ENCODE assay signal across 28 cellular contexts in genomic region chr14:92968291-92969020, GRCh38. TPM values are rescaled to one million over a fixed set of nuclear protein-coding genes. Genes with fewer than 3 reads are reported as not detected.
DNase-seq lines count a peak whose midpoint lies in the region; ATAC-seq, FAIRE-seq and TF ChIP-seq lines count a peak whose summit lies in the region.
"Had no signal": no experiment of that assay in that cellular context is flagged by ENCODE, and none has a peak within 500 bp of the region (broad histone marks: within the 10 kb centered on the region; RNA-seq: fewer than 3 reads in every experiment).

No MANE protein-coding gene starts in this region.

- H3K4me3 ChIP-seq in kidney (ENCODE audit: low read length in 2 of 2) (no peak overlapping the region), psoas muscle (no peak overlapping the region), vagina (no peak overlapping the region), endodermal cell (ENCODE audit: low read length) (no peak overlapping the region)
- H3K4me3 ChIP-seq: A549, GM23338, K562 had no signal

- no peak for FAIRE-seq in kidney (lab: Jason Lieb, UNC)
- FAIRE-seq: A549, GM12891, K562 had no signal

- H3K27ac ChIP-seq in RWPE1 (peak overlapping the region; percentile 7; the same call in 1 of the 2 replicates), kidney (ENCODE audit: low read depth in 2 of 2, low read length in 2 of 2) (no peak overlapping the region), psoas muscle (no peak overlapping the region), vagina (no peak overlapping the region), endodermal cell (ENCODE audit: low read depth, low read length) (no peak overlapping the region)
- H3K27ac ChIP-seq: A549, C4-2B had no signal

- H3K36me3 ChIP-seq in kidney (ENCODE audit: control insufficient read depth in 1 of 2, insufficient read depth in 2 of 2, low read length in 2 of 2) (no peaks in the 10 kb centered on the region), psoas muscle (ENCODE audit: insufficient read depth in 1 of 2, low read depth in 1 of 2) (no peaks in the 10 kb centered on the region), vagina (no peaks in the 10 kb centered on the region), endodermal cell (ENCODE audit: control insufficient read depth, insufficient read depth, low read length) (no peaks in the 10 kb centered on the region)

- no peak for ATAC-seq in psoas muscle
- ATAC-seq: A549, GM23338, K562, PC-3 had no signal

- TF ChIP-seq CTCF in RWPE1 (conservative IDR thresholded peaks at IDR 0.05; ENCODE audit: low read depth) (no peak), kidney (IDR thresholded peaks at IDR 0.05; ENCODE audit: borderline replicate concordance, extremely low read depth, insufficient read depth) (no peak), psoas muscle (IDR thresholded peaks at IDR 0.05) (no peak), vagina (IDR thresholded peaks at IDR 0.05) (no peak), endodermal cell (conservative IDR thresholded peaks at IDR 0.05) (no peak)

- DNase-seq in CD1c-positive myeloid dendritic cell (ENCODE audit: extremely low spot score), result peak; percentile 20
- DNase-seq in RWPE1 (ENCODE audit: low spot score), result no peak
- peak; percentile 62 for DNase-seq in kidney
- DNase-seq in psoas muscle, result peak; percentile 0 to 38
- DNase-seq in vagina (ENCODE audit: extremely low spot score in 2 of 2), result no peak
- no peak for DNase-seq in SW480 (ENCODE audit: low spot score)
- DNase-seq in stimulated activated CD8-positive, alpha-beta memory T cell treated with anti-CD3 and anti-CD28 coated beads, Interleukin-4, amount 100 ng/mL, for 48 hours, result no peak
- DNase-seq in endodermal cell, result no peak
- DNase-seq: Calu3; DMS79 treated with DMSO at 0.1 percent for 48 hours; GF-D8; H9; Kasumi-1; NCI-H2029; NCI-H446 treated with DMSO at 0.1 percent for 48 hours; NCI-H526; NCI-H82; NK-92 treated with Interleukin-12 subunit alpha and Interleukin-12 subunit beta, amount 100 ng/mL, for 24 hours; PC-3; SHP77 had no signal

- 93 to 98% (median 95%) methylated on average over 14 of the region's 14 CpGs for WGBS in psoas muscle, 3 donors
- 89 to 98% methylated on average over 7 to 13 of the region's 14 CpGs for WGBS in endodermal cell (ENCODE audit: insufficient coverage in 1 of 2, insufficient read length in 1 of 2), 2 experiments

- H3K9me3 ChIP-seq in kidney (ENCODE audit: control insufficient read depth in 1 of 2, low read length in 2 of 2) (no peaks in the 10 kb centered on the region), psoas muscle (peaks cover 4% of the 10 kb centered on the region), vagina (no peaks in the 10 kb centered on the region), endodermal cell (ENCODE audit: control insufficient read depth, low read length) (peaks cover 9% of the 10 kb centered on the region)
- H3K9me3 ChIP-seq: A549 had no signal

- H3K4me1 Mint-ChIP-seq in endodermal cell, result peaks cover 10% of the 10 kb centered on the region

- H3K27me3 ChIP-seq in psoas muscle (ENCODE audit: insufficient read depth in 3 of 3, low read length in 2 of 3) (no peaks in the 10 kb centered on the region), vagina (no peaks in the 10 kb centered on the region), endodermal cell (ENCODE audit: control insufficient read depth, insufficient read depth, low read length, poor library complexity, severe bottlenecking) (no peaks in the 10 kb centered on the region)

- no peaks in the 10 kb centered on the region for H3K27me3 Mint-ChIP-seq in endodermal cell (ENCODE audit: insufficient read depth)

- CTCF ChIA-PET in RWPE1 (lab: Yijun Ruan, JAX), result interaction anchor here (0.7 to 1.9 kb wide), 3 partner anchors 16 to 171 kb away, joined by 3 to 5 read pairs (median 4); partner anchors contain the start of gene ITPK1

- POLR2A ChIA-PET in RWPE1 (lab: Yijun Ruan, JAX; ENCODE audit: low non-redundant PET), result no interaction called here

- H3K4me1 ChIP-seq in kidney (ENCODE audit: control insufficient read depth in 1 of 2, insufficient read depth in 1 of 2, low read depth in 1 of 2, low read length in 2 of 2) (peaks cover 34 to 42% of the 10 kb centered on the region in 2 donors), psoas muscle (no peaks in the 10 kb centered on the region), vagina (peaks cover 34% of the 10 kb centered on the region), endodermal cell (ENCODE audit: control insufficient read depth, insufficient read depth, low read length) (no peaks in the 10 kb centered on the region)

- H3K9ac ChIP-seq in kidney (ENCODE audit: low read length in 2 of 2) (peak overlapping the region in 1 of 2 donors; percentile 29), endodermal cell (ENCODE audit: extremely low read depth, low read length, poor library complexity, severe bottlenecking) (no peak overlapping the region)

- H3K9me3 Mint-ChIP-seq in endodermal cell, result peaks cover 15% of the 10 kb centered on the region

- peaks cover 11% of the 10 kb centered on the region for H3K36me3 Mint-ChIP-seq in endodermal cell (ENCODE audit: low read depth)

- no peak overlapping the region for H3K4me3 Mint-ChIP-seq in endodermal cell
- H3K4me3 Mint-ChIP-seq: GM23338, H9 had no signal

- TF ChIP-seq POLR2A in vagina (IDR thresholded peaks at IDR 0.05), result no peak

- no peak overlapping the region for H3K27ac Mint-ChIP-seq in endodermal cell
- H3K27ac Mint-ChIP-seq: GM23338 had no signal

- intact Hi-C loops in kidney (cut with DNase I) (no loop called here), psoas muscle (cut with DNase I) (no loop called here), vagina (cut with DNase I) (no loop called here)

RNA-seq across cellular contexts. Expression of gene CHGA, which starts 45.5 kb away (rescaled TPM):
- total RNA-seq in kidney (0.38 TPM), psoas muscle (under 1 TPM in 1 of 4 donors, not detected in 3; 0.87 TPM), vagina (5.4 TPM), endodermal cell (1 to 10 TPM; 4.6 TPM)
- polyA plus RNA-seq in kidney (ENCODE audit: insufficient read depth, low read depth, low replicate concordance) (6.6 TPM), psoas muscle (under 1 TPM; 0.04 to 0.16 (median 0.14) TPM)
- polyA plus RNA-seq in endodermal cell (2013, experiment 1 of 2), result 7.6 TPM
- polyA plus RNA-seq in endodermal cell (2013, experiment 2 of 2), result 6.4 TPM
- total RNA-seq: HT1080, K562, M059J, PC-3, RPMI7951 had no signal
- polyA plus RNA-seq: K562 had no signal

Comparison
In these comparisons a context has a peak if more than half of its experiments do, and no peak if none do; other contexts are left out.
1. DNase-seq: peak in CD1c-positive myeloid dendritic cell (single experiment), kidney (single experiment) and psoas muscle (2 of 2); none in RWPE1 (single experiment), vagina (0 of 2), SW480 (single experiment), stimulated activated CD8-positive, alpha-beta memory T cell treated with anti-CD3 and anti-CD28 coated beads, Interleukin-4, amount 100 ng/mL, for 48 hours (single experiment) and endodermal cell (single experiment).